9 cellular contexts compared by ENCODE assay signal in genomic region chr1:155008015-155008941, GRCh38. TPM values are rescaled to one million over a fixed set of nuclear protein-coding genes. Genes with fewer than 3 reads are reported as not detected.
DNase-seq lines count a peak whose midpoint lies in the region; ATAC-seq and TF ChIP-seq lines count a peak whose summit lies in the region.
"Had no signal": no experiment of that assay in that cellular context is flagged by ENCODE, and none has a peak within 500 bp of the region (broad histone marks: within the 10 kb centered on the region; RNA-seq: fewer than 3 reads in every experiment).

No MANE protein-coding gene starts in this region.

- H3K4me3 ChIP-seq in ascending aorta (peak overlapping the region in 1 of 2 donors; percentile 37), mucosa of rectum (ENCODE audit: low read length in 2 of 2) (peak overlapping the region; percentile 65 to 67), tibial nerve (peak overlapping the region; percentile 13 to 50 (median 28))

- H3K4me1 ChIP-seq in ascending aorta: peaks cover 18 to 62% of the 10 kb centered on the region in 2 donors
- peaks cover 72 to 88% of the 10 kb centered on the region in 2 donors for H3K4me1 ChIP-seq in mucosa of rectum (ENCODE audit: control insufficient read depth in 2 of 2, insufficient read depth in 2 of 2, low read length in 2 of 2)
- peaks cover 0 to 95% (median 85%) of the 10 kb centered on the region in 4 donors for H3K4me1 ChIP-seq in tibial nerve

- H3K9me3 ChIP-seq in ascending aorta: no peaks in the 10 kb centered on the region
- H3K9me3 ChIP-seq in mucosa of rectum (ENCODE audit: control insufficient read depth in 2 of 2, low read length in 2 of 2): no peaks in the 10 kb centered on the region
- H3K9me3 ChIP-seq in tibial nerve: no peaks in the 10 kb centered on the region

- intact Hi-C loops in ascending aorta (cut with DNase I): no loop called here

- H3K9ac ChIP-seq in mucosa of rectum (ENCODE audit: low read depth in 1 of 2, low read length in 2 of 2): peak overlapping the region; percentile 68 to 100

- DNase-seq in activated CD4-positive, alpha-beta T cell treated with anti-CD3 and anti-CD28 coated beads for 24 hours (ENCODE audit: low read depth in 2 of 2): peak; percentile 58 to 89
- DNase-seq in activated CD4-positive, alpha-beta T cell treated with anti-CD3 and anti-CD28 coated beads, Interleukin-2, amount 50 U/mL, for 1 hour: no peak
- DNase-seq in ascending aorta (ENCODE audit: low spot score in 2 of 2) (no peak), tibial nerve (ENCODE audit: low spot score in 2 of 2) (no peak), NCI-H748 treated with DMSO at 0.1 percent for 48 hours (lab: John Stamatoyannopoulos, UW) (no peak)

- no peaks in the 10 kb centered on the region for H3K27me3 ChIP-seq in ascending aorta
- no peaks in the 10 kb centered on the region for H3K27me3 ChIP-seq in mucosa of rectum (ENCODE audit: control insufficient read depth in 2 of 2, insufficient read depth in 2 of 2, low read length in 2 of 2)
- no peaks in the 10 kb centered on the region for H3K27me3 ChIP-seq in tibial nerve

- no peak for TF ChIP-seq CTCF in ascending aorta (IDR thresholded peaks at IDR 0.05)
- TF ChIP-seq CTCF in tibial nerve (IDR thresholded peaks at IDR 0.05): no peak

- 40 to 46% methylated on average over 15 to 16 of the region's 16 CpGs for WGBS in tibial nerve, 2 donors

- no peak for TF ChIP-seq POLR2A in tibial nerve (IDR thresholded peaks at IDR 0.05)

- H3K36me3 ChIP-seq in ascending aorta (no peaks in the 10 kb centered on the region), mucosa of rectum (ENCODE audit: control insufficient read depth in 2 of 2, insufficient read depth in 2 of 2, low read length in 2 of 2) (peaks cover 9 to 11% of the 10 kb centered on the region in 2 donors), tibial nerve (no peaks in the 10 kb centered on the region)

- ATAC-seq in GM18520 (IDR thresholded peaks at IDR 0.05; ENCODE audit: unreplicated experiment) (no peak), HG03045 (IDR thresholded peaks at IDR 0.05; ENCODE audit: unreplicated experiment) (no peak)

- H3K27ac ChIP-seq in ascending aorta (peak overlapping the region; percentile 73 to 98), mucosa of rectum (ENCODE audit: low read depth in 2 of 2, low read length in 2 of 2) (peak overlapping the region; percentile 98 to 99), tibial nerve (peak overlapping the region; percentile 72 to 99 (median 94))

- TF ChIP-seq EP300 in tibial nerve (IDR thresholded peaks at IDR 0.05): no peak

RNA-seq across cellular contexts. Expression of gene ZBTB7B, which starts 5.7 kb away (rescaled TPM):
- total RNA-seq in ascending aorta (83.1 TPM), tibial nerve (10 to 100 TPM; 44.6 to 53.4 (median 49.5) TPM)

RNA-seq across cellular contexts. Expression of gene LENEP, which starts 14.9 kb away (rescaled TPM):
- not detected for total RNA-seq in ascending aorta
- 1 to 10 TPM in 1 of 4 donors, not detected in 3; 1.5 TPM for total RNA-seq in tibial nerve
- total RNA-seq: astrocyte had no signal

RNA-seq across cellular contexts. Expression of gene FLAD1, which starts 25.1 kb away (rescaled TPM):
- total RNA-seq in ascending aorta: 31.2 TPM
- 10 to 100 TPM; 17.4 to 33.6 (median 23.6) TPM for total RNA-seq in tibial nerve

RNA-seq across cellular contexts. Expression of gene DCST2, which starts 25.3 kb away (rescaled TPM):
- total RNA-seq in ascending aorta (0.64 TPM), tibial nerve (1 to 10 TPM in 3 of 4 donors, under 1 TPM in 1; 0.90 to 4.2 (median 1.7) TPM)

RNA-seq across cellular contexts. Expression of gene DCST1, which starts 25.3 kb away (rescaled TPM):
- total RNA-seq in ascending aorta (not detected), tibial nerve (1 to 10 TPM in 1 of 4 donors, under 1 TPM in 2, not detected in 1; 0.21 to 3.5 (median 0.90) TPM)
- total RNA-seq: astrocyte had no signal

Comparison
In these comparisons a context has a peak if more than half of its experiments do, and no peak if none do; other contexts are left out.
1. DNase-seq: peak in activated CD4-positive, alpha-beta T cell treated with anti-CD3 and anti-CD28 coated beads for 24 hours (2 of 2); none in activated CD4-positive, alpha-beta T cell treated with anti-CD3 and anti-CD28 coated beads, Interleukin-2, amount 50 U/mL, for 1 hour (single experiment), ascending aorta (0 of 2), tibial nerve (0 of 2) and NCI-H748 treated with DMSO at 0.1 percent for 48 hours (single experiment).
2. Peak in every context shown above with its lines, with median percentiles within 50 percentile points of each other: H3K27ac ChIP-seq.